In the genomic region with DNA sequence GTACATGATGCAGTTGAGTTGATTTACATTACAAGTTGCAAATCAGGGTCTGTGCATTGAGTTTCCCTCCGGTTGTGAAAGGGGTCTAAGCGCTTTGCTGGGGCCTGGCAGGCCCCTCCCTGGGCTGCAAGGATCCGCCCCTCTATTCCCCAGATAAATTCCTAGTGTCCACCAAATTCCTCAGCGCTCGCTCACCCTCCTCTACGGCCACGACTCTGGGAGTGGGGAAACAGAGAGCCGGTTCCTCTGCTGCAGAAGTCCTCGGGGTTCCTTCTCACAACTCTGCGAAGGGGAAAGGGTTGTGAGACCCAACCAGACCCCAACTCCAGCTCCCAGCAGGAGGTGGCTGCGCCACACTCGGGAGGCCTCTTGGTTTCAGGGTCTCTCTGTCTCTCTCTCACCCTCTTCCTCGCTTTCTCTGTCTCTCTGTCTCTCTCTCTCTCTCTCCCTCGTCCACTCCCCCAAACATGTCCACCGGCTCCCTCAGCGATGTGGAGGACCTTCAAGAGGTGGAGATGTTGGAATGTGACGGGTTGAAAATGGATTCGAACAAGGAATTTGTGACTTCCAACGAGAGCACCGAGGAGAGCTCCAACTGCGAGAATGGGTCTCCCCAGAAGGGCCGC, we compare ENCODE assay signal across 12 cellular contexts. TPM values are rescaled to one million over a fixed set of nuclear protein-coding genes. Genes with fewer than 3 reads are reported as not detected.
DNase-seq lines count a peak whose midpoint lies in the region; ATAC-seq, FAIRE-seq and TF ChIP-seq lines count a peak whose summit lies in the region.
"Had no signal": no experiment of that assay in that cellular context is flagged by ENCODE, and none has a peak within 500 bp of the region (broad histone marks: within the 10 kb centered on the region; RNA-seq: fewer than 3 reads in every experiment).

A gene (plus strand): TSS at position 183 of the 626 bp plus-strand sequence. CDS start 285 bp downstream, at position 468.

- peaks cover 91% of the 10 kb centered on the region for H3K27me3 Mint-ChIP-seq in chondrocyte (ENCODE audit: low read depth)

- peaks cover 2% of the 10 kb centered on the region for H3K36me3 Mint-ChIP-seq in chondrocyte (ENCODE audit: low read depth)

- intact Hi-C loops in spleen (cut with DNase I; ENCODE audit: low total_unique reads): no loop called here

- peak in 1 of 3 donors; percentile 13 for TF ChIP-seq POLR2A in spleen (IDR thresholded peaks at IDR 0.05)

- no peak within 1 kb of the TSS for H3K27ac Mint-ChIP-seq in chondrocyte (ENCODE audit: unreplicated experiment)

- peak within 1 kb of the TSS; percentile 19 to 69 (median 42) for H3K4me3 ChIP-seq in spleen
- H3K4me3 ChIP-seq in HAP-1: no peak within 1 kb of the TSS
- H3K4me3 ChIP-seq: skin epidermis had no signal

- TF ChIP-seq CTCF in chondrocyte (IDR thresholded peaks at IDR 0.05): no peak
- no peak for TF ChIP-seq CTCF in spleen (IDR thresholded peaks at IDR 0.05 in 8 of 11, conservative IDR thresholded peaks at IDR 0.05 in 3 of 11)

- in situ Hi-C loops in HAP-1 (cut with MboI; ENCODE audit: low sequenced_read_pairs): no loop called here

- H3K9me3 ChIP-seq in spleen (no peaks in the 10 kb centered on the region), HAP-1 (no peaks in the 10 kb centered on the region)

- no peak for ATAC-seq in GM18498 (IDR thresholded peaks at IDR 0.05; ENCODE audit: unreplicated experiment)

- H3K4me1 ChIP-seq in spleen: peaks cover 9 to 46% (median 28%) of the 10 kb centered on the region in 6 donors
- no peaks in the 10 kb centered on the region for H3K4me1 ChIP-seq in HAP-1

- peak; percentile 31 for FAIRE-seq in HTR-8/SVneo (lab: Jason Lieb, UNC)
- FAIRE-seq: bronchial epithelial cell, GM18507 had no signal

- 10 to 16% (median 14%) methylated on average over 20 to 22 of the region's 22 CpGs for WGBS in spleen, 5 donors

- peaks cover 3% of the 10 kb centered on the region for H3K9me3 Mint-ChIP-seq in chondrocyte (ENCODE audit: low read depth)

- peaks cover 28% of the 10 kb centered on the region for H3K4me1 Mint-ChIP-seq in chondrocyte (ENCODE audit: low read depth)

- peak within 1 kb of the TSS in 7 of 8 donors; percentile 72 to 82 (median 80) for H3K27ac ChIP-seq in spleen
- H3K27ac ChIP-seq: skin epidermis had no signal

- H3K4me3 Mint-ChIP-seq in chondrocyte (ENCODE audit: unreplicated experiment): peak within 1 kb of the TSS; percentile 51

- H3K36me3 ChIP-seq in spleen: no peaks in the 10 kb centered on the region
- H3K36me3 ChIP-seq in HAP-1 (replicated peaks): no peaks in the 10 kb centered on the region

- peak; percentile 59 for DNase-seq in HTR-8/SVneo (ENCODE audit: insufficient read length, low spot score)
- no peak for DNase-seq in chondrocyte (ENCODE audit: low spot score)
- DNase-seq in left kidney (ENCODE audit: low read depth, low spot score): peak; percentile 94
- no peak for DNase-seq in spleen
- no peak for DNase-seq in HAP-1 (ENCODE audit: low spot score in 2 of 2)
- DNase-seq in NCI-H2227 (lab: John Stamatoyannopoulos, UW; ENCODE audit: unreplicated experiment): no peak
- DNase-seq in NCI-H524 (lab: John Stamatoyannopoulos, UW): no peak
- DNase-seq: OCI-M1 had no signal

- H3K27me3 ChIP-seq in spleen (replicated peaks in 1 of 7) (peaks cover 4 to 99% (median 68%) of the 10 kb centered on the region in 7 donors), HAP-1 (ENCODE audit: low read depth) (peaks cover 94% of the 10 kb centered on the region)

RNA-seq across cellular contexts. Expression of the gene that starts here (rescaled TPM):
- not detected in 3 replicates for total RNA-seq in chondrocyte
- total RNA-seq in spleen: 100 to 1,000 TPM in 1 of 7 donors, 10 to 100 TPM in 6; 25.2 to 109 (median 34.5) TPM
- 1 to 10 TPM; 3.6 to 6.5 (median 4.0) TPM for polyA plus RNA-seq in spleen

Comparison
In these comparisons a context has a peak if more than half of its experiments do, and no peak if none do; other contexts are left out.
1. RNA of the gene that starts here (total RNA-seq): 25.2 to 109 TPM in spleen; not detected in chondrocyte; every median in the first group is over 10 times any median in the second.
2. DNase-seq: peak in HTR-8/SVneo (single experiment) and left kidney (single experiment); none in chondrocyte (single experiment), spleen (single experiment), HAP-1 (0 of 2), NCI-H2227 (single experiment) and NCI-H524 (0 of 2).